ENCODE assay signal across 33 cellular contexts in the genomic region with DNA sequence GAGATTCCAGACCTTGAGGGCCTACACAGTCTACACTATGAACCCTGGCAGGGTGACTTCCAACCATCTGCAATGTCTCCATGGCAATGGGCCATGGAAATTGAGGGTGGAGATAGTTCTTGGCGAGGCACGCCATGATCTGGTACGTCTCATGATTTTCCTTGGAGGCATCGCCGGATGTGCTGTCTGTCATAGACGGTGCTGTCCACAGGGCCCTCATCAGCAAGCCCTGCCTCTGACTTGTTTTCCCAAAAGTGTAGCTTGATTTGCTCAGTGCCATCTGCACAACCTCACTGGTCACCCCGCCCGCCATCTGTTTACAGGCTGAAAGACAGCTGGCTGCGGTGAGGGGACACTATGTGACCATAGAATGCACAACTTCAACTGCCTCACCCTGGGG.
"Had no signal": no experiment of that assay in that cellular context is flagged by ENCODE, and none has a peak within 500 bp of the region (broad histone marks: within the 10 kb centered on the region; RNA-seq: fewer than 3 reads in every experiment).

No MANE protein-coding gene starts in this region.

- H3K27ac ChIP-seq: pancreas, prostate gland, testis, transverse colon, VCaP had no signal

- H3K27me3 ChIP-seq: esophagus muscularis mucosa, pancreas, testis, transverse colon had no signal

- H3K27ac Mint-ChIP-seq: activated T-helper 1 cell treated with anti-CD3 and anti-CD28 coated beads, Interleukin-12 subunit alpha, Interleukin-12 subunit beta, Interleukin-2, Interleukin-4 antibody, amounts not matched to agents 30 ng/mL and 10 ng/mL and 1 ng/mL, durations not matched to agents 14 hours and 24 hours and 36 hours; dendritic cell treated with granulocyte-macrophage colony-stimulating factor and Interleukin-4, amounts not matched to agents 40 ng/mL and 50 ng/mL, for 4 days; naive B cell; nephron progenitor cell; T-helper 1 cell treated with Interleukin-12 subunit alpha and Interleukin-12 subunit beta and Interleukin-4 antibody, amounts not matched to agents 30 μg/mL and 1 μg/mL, for 36 hours had no signal

- H3K4me1 Mint-ChIP-seq: naive B cell had no signal

- H3K36me3 Mint-ChIP-seq: naive B cell had no signal

- H3K9me3 Mint-ChIP-seq: activated T-helper 1 cell treated with anti-CD3 and anti-CD28 coated beads, Interleukin-12 subunit alpha, Interleukin-12 subunit beta, Interleukin-2, Interleukin-4 antibody, amounts not matched to agents 30 ng/mL and 10 ng/mL and 1 ng/mL, durations not matched to agents 14 hours and 24 hours and 36 hours; dendritic cell treated with granulocyte-macrophage colony-stimulating factor and Interleukin-4, amounts not matched to agents 40 ng/mL and 50 ng/mL, for 4 days; nephron progenitor cell; T-helper 1 cell treated with Interleukin-12 subunit alpha and Interleukin-12 subunit beta and Interleukin-4 antibody, amounts not matched to agents 30 μg/mL and 1 μg/mL, for 36 hours had no signal

- H3K4me3 Mint-ChIP-seq: activated T-helper 1 cell treated with anti-CD3 and anti-CD28 coated beads, Interleukin-12 subunit alpha, Interleukin-12 subunit beta, Interleukin-2, Interleukin-4 antibody, amounts not matched to agents 30 ng/mL and 10 ng/mL and 1 ng/mL, durations not matched to agents 14 hours and 24 hours and 36 hours; dendritic cell treated with granulocyte-macrophage colony-stimulating factor and Interleukin-4, amounts not matched to agents 40 ng/mL and 50 ng/mL, for 4 days; naive B cell; nephron progenitor cell; T-helper 1 cell treated with Interleukin-12 subunit alpha and Interleukin-12 subunit beta and Interleukin-4 antibody, amounts not matched to agents 30 μg/mL and 1 μg/mL, for 36 hours had no signal

- ATAC-seq: activated CD4-positive, CD25-positive, alpha-beta regulatory T cell treated with anti-CD3 and anti-CD28 coated beads, Interleukin-2, amount 50 U/mL, for 24 hours; left lobe of liver; pancreas had no signal

- DNase-seq: activated CD4-positive, alpha-beta T cell treated with anti-CD3 and anti-CD28 coated beads for 48 hours; activated CD4-positive, alpha-beta T cell treated with anti-CD3 and anti-CD28 coated beads, Interleukin-2, amount 50 U/mL, for 48 hours; activated CD8-positive, alpha-beta memory T cell treated with anti-CD3 and anti-CD28 coated beads for 24 hours; activated gamma-delta T cell; activated naive CD4-positive, alpha-beta T cell treated with anti-CD3 and anti-CD28 coated beads, Interleukin-2, amount 50 U/mL, for 16 hours; activated T-cell treated with anti-CD3 and anti-CD28 coated beads, Interleukin-2, amount 50 U/mL, for 1 hour; amniotic stem cell; central memory CD4-positive, alpha-beta T cell; glutamatergic neuron; hippocampal formation; kidney; mesendoderm; naive B cell; nephron progenitor cell; pancreas; retina; SK-N-SH; stimulated activated CD4-positive, alpha-beta T cell treated with anti-CD3 and anti-CD28 coated beads, Interleukin-15, amount 100 ng/mL, for 24 hours; stimulated activated CD4-positive, alpha-beta T cell treated with anti-CD3 and anti-CD28 coated beads, Interleukin-2, amount 100 ng/mL, for 24 hours; stimulated activated naive CD4-positive, alpha-beta T cell; SW 1271; T-helper 9 cell; testis; transverse colon had no signal

- H3K4me3 ChIP-seq: esophagus muscularis mucosa, lung, pancreas, prostate gland, testis, transverse colon had no signal

- H3K4me1 ChIP-seq: esophagus muscularis mucosa, pancreas, prostate gland, testis, transverse colon had no signal

- H3K9me3 ChIP-seq: esophagus muscularis mucosa, pancreas, prostate gland, SK-N-SH, testis, transverse colon had no signal

- H3K36me3 ChIP-seq: esophagus muscularis mucosa, pancreas, prostate gland, transverse colon had no signal
